In the genomic region with DNA sequence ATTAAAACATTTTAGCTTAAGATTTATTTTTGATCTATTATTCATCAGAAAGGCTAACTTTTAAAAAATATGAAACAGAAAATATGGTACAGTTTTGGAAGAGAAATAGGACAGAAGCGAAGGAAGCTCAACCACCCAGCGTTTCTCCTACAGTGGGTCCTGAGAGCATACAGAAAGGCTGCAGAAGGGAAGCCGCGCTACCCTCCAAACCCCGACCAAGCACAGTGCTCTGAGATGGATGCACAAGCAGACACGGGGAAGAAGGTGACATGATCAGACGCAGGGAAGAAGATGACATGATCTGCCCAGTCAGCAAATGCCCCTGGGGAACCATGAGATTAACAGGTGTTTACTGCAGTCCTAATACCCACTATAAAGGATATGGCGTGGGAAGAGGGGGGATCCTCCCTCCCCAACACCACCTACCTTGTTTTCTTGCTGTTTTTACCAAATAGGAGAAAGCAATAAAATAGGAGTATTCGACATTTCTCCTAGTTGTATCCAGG, we compare ENCODE assay signal across 22 cellular contexts. TPM values are rescaled to one million over a fixed set of nuclear protein-coding genes. Genes with fewer than 3 reads are reported as not detected.
DNase-seq lines count a peak whose midpoint lies in the region; ATAC-seq, FAIRE-seq and TF ChIP-seq lines count a peak whose summit lies in the region.
"Had no signal": no experiment of that assay in that cellular context is flagged by ENCODE, and none has a peak within 500 bp of the region (broad histone marks: within the 10 kb centered on the region; RNA-seq: fewer than 3 reads in every experiment).

No MANE protein-coding gene starts in this region.

- H3K79me2 ChIP-seq in Loucy (ENCODE audit: insufficient read depth, low read length): peaks cover 99% of the 10 kb centered on the region

- H3K4me3 ChIP-seq in A549 (no peak overlapping the region), Loucy (ENCODE audit: low read length, poor library complexity, severe bottlenecking) (no peak overlapping the region), heart right ventricle (no peak overlapping the region)
- H3K4me3 ChIP-seq: dorsolateral prefrontal cortex, SK-N-MC, thyroid gland had no signal

- H3K9ac ChIP-seq in Loucy (ENCODE audit: low read depth, low read length, poor library complexity, severe bottlenecking): peak overlapping the region; percentile 36

- no peak overlapping the region for H2AFZ ChIP-seq in Loucy (ENCODE audit: low read length)

- intact Hi-C loops in heart right ventricle (cut with DNase I): no loop called here

- CTCF ChIA-PET in A549 (lab: Yijun Ruan, JAX): no interaction called here

- ATAC-seq in A549 (no peak), heart right ventricle (no peak)
- ATAC-seq in central memory CD8-positive, alpha-beta T cell (replicated peaks; ENCODE audit: extremely low read depth, poor library complexity, severe bottlenecking): no peak
- ATAC-seq: WTC11 had no signal

- peaks cover 72% of the 10 kb centered on the region for H4K20me1 ChIP-seq in Loucy (ENCODE audit: insufficient read depth, low read length, poor library complexity, severe bottlenecking)

- TF ChIP-seq CTCF in A549 (IDR thresholded peaks at IDR 0.05) (no peak), Loucy (conservative IDR thresholded peaks at IDR 0.05; ENCODE audit: low read length) (no peak), type B pancreatic cell (conservative IDR thresholded peaks at IDR 0.05) (no peak), heart right ventricle (IDR thresholded peaks at IDR 0.05) (no peak)

- H3K27ac ChIP-seq in A549: no peak overlapping the region
- H3K27ac ChIP-seq in heart right ventricle: no peak overlapping the region
- H3K27ac ChIP-seq: 22Rv1, SK-N-MC, thyroid gland had no signal

- H3K27me3 ChIP-seq in Loucy (ENCODE audit: insufficient read depth, low read length, poor library complexity, severe bottlenecking): no peaks in the 10 kb centered on the region
- no peaks in the 10 kb centered on the region for H3K27me3 ChIP-seq in heart right ventricle
- H3K27me3 ChIP-seq: dorsolateral prefrontal cortex, thyroid gland had no signal

- no peak overlapping the region for H3K4me2 ChIP-seq in A549
- H3K4me2 ChIP-seq in Loucy (ENCODE audit: low read depth, low read length, poor library complexity, severe bottlenecking): peak overlapping the region; percentile 43

- TF ChIP-seq EP300 in A549 (IDR thresholded peaks at IDR 0.05): no peak

- H3K4me3 Mint-ChIP-seq in central memory CD8-positive, alpha-beta T cell: no peak overlapping the region
- H3K4me3 Mint-ChIP-seq in type B pancreatic cell: no peak overlapping the region
- H3K4me3 Mint-ChIP-seq: HFFc6; stimulated activated naive CD8-positive, alpha-beta T cell treated with anti-CD3 and anti-CD28 coated beads, Interleukin-15, Interleukin-2, amounts not matched to agents 100 ng/mL and 50 ng/mL, for 24 hours; WTC11 had no signal

- no peaks in the 10 kb centered on the region for H3K9me3 ChIP-seq in A549
- no peaks in the 10 kb centered on the region for H3K9me3 ChIP-seq in Loucy (ENCODE audit: insufficient read depth, low read depth, low read length)
- no peaks in the 10 kb centered on the region for H3K9me3 ChIP-seq in heart right ventricle
- H3K9me3 ChIP-seq: thyroid gland had no signal

- POLR2A ChIA-PET in A549 (lab: Yijun Ruan, JAX): no interaction called here

- H3K36me3 Mint-ChIP-seq in central memory CD8-positive, alpha-beta T cell (ENCODE audit: insufficient read depth): peaks cover 3% of the 10 kb centered on the region
- peaks cover 8% of the 10 kb centered on the region for H3K36me3 Mint-ChIP-seq in type B pancreatic cell

- WGBS in A549 (ENCODE audit: missing lambda C conversion rate): 83% methylated on average over 9 of the region's 9 CpGs
- 89 to 91% methylated on average over 9 of the region's 9 CpGs for WGBS in heart right ventricle, 2 donors

- TF ChIP-seq RAD21 in A549 (conservative IDR thresholded peaks at IDR 0.05 in 1 of 2, IDR thresholded peaks at IDR 0.05 in 1 of 2): no peak

- peaks cover 36% of the 10 kb centered on the region for H3K36me3 ChIP-seq in Loucy (ENCODE audit: insufficient read depth, low read length)
- H3K36me3 ChIP-seq in heart right ventricle: peaks cover 0 to 30% (median 0%) of the 10 kb centered on the region in 9 donors
- H3K36me3 ChIP-seq: thyroid gland had no signal

- H3K27ac Mint-ChIP-seq in central memory CD8-positive, alpha-beta T cell (ENCODE audit: low read depth): peak overlapping the region; percentile 73
- H3K27ac Mint-ChIP-seq in type B pancreatic cell: no peak overlapping the region
- H3K27ac Mint-ChIP-seq: HFFc6; stimulated activated naive CD8-positive, alpha-beta T cell treated with anti-CD3 and anti-CD28 coated beads, Interleukin-15, Interleukin-2, amounts not matched to agents 100 ng/mL and 50 ng/mL, for 24 hours had no signal

- no peak for TF ChIP-seq POLR2A in A549 (IDR thresholded peaks at IDR 0.05; ENCODE audit: low read length)

- no peaks in the 10 kb centered on the region for H3K9me2 ChIP-seq in Loucy (replicated peaks; ENCODE audit: low read depth, low read length)

- H3K4me1 ChIP-seq in A549: peaks cover 29% of the 10 kb centered on the region
- peaks cover 52% of the 10 kb centered on the region for H3K4me1 ChIP-seq in Loucy (ENCODE audit: insufficient read depth, low read length, poor library complexity, severe bottlenecking)
- H3K4me1 ChIP-seq in heart right ventricle: peaks cover 0 to 33% (median 17%) of the 10 kb centered on the region in 9 donors

- H3K27me3 Mint-ChIP-seq in central memory CD8-positive, alpha-beta T cell: no peaks in the 10 kb centered on the region
- H3K27me3 Mint-ChIP-seq in type B pancreatic cell: no peaks in the 10 kb centered on the region
- H3K27me3 Mint-ChIP-seq: stimulated activated naive CD8-positive, alpha-beta T cell treated with anti-CD3 and anti-CD28 coated beads, Interleukin-15, Interleukin-2, amounts not matched to agents 100 ng/mL and 50 ng/mL, for 24 hours had no signal

- no peaks in the 10 kb centered on the region for H3F3A ChIP-seq in Loucy (ENCODE audit: low read depth)

- H3K4me1 Mint-ChIP-seq in central memory CD8-positive, alpha-beta T cell: peaks cover 48% of the 10 kb centered on the region
- peaks cover 28% of the 10 kb centered on the region for H3K4me1 Mint-ChIP-seq in type B pancreatic cell (ENCODE audit: unreplicated experiment)

- H3K9me3 Mint-ChIP-seq in central memory CD8-positive, alpha-beta T cell: no peaks in the 10 kb centered on the region
- H3K9me3 Mint-ChIP-seq in type B pancreatic cell: no peaks in the 10 kb centered on the region
- H3K9me3 Mint-ChIP-seq: HFFc6; stimulated activated naive CD8-positive, alpha-beta T cell treated with anti-CD3 and anti-CD28 coated beads, Interleukin-15, Interleukin-2, amounts not matched to agents 100 ng/mL and 50 ng/mL, for 24 hours; WTC11 had no signal

- FAIRE-seq in A549 (lab: Jason Lieb, UNC): no peak

- DNase-seq in NCI-H82 (lab: John Stamatoyannopoulos, UW): peak; percentile 36
- DNase-seq in NCI-H82 treated with DMSO at 0.1 percent for 48 hours (lab: John Stamatoyannopoulos, UW; ENCODE audit: unreplicated experiment): no peak
- no peak for DNase-seq in A549 (ENCODE audit: low read depth in 1 of 2, low spot score in 1 of 2)
- no peak for DNase-seq in central memory CD8-positive, alpha-beta T cell (ENCODE audit: low spot score in 2 of 2)
- no peak for DNase-seq in NCI-H1048 (lab: John Stamatoyannopoulos, UW)
- no peak for DNase-seq in type B pancreatic cell (ENCODE audit: extremely low spot score, unreplicated experiment)
- no peak for DNase-seq in heart right ventricle
- DNase-seq: aorta; caudate nucleus; dorsolateral prefrontal cortex; head of caudate nucleus; HFFc6; mesenchymal stem cell; RPMI8226; stimulated activated CD4-positive, alpha-beta T cell treated with anti-CD3 and anti-CD28 coated beads, Interleukin-4, amount 100 ng/mL, for 24 hours; T1000; thyroid gland had no signal

TF ChIP-seq in A549, 52 proteins besides CTCF, POLR2A, EP300 and RAD21:
- TF ChIP-seq MAFK (IDR thresholded peaks at IDR 0.05; ENCODE audit: partially characterized antibody): peak; percentile 72
- TF ChIP-seq ZFP36 (IDR thresholded peaks at IDR 0.05; ENCODE audit: borderline replicate concordance, partially characterized antibody): no peak

RNA-seq across cellular contexts. Expression of gene DCUN1D1, which starts 14.4 kb away (rescaled TPM):
- polyA plus RNA-seq in A549 (2011; rRNA removed) (32.6 and 34.4 TPM in 2 replicates), A549 (2017; fragmentation: RNase III; extraction: RNeasy Plus Mini Kit Qiagen cat#74134 plus additional on column Dnase treatment) (17.4 to 20.3 TPM (median 20.2 TPM) in 3 replicates), heart right ventricle (1 to 10 TPM; 7.9 to 8.2 TPM)
- polyA plus RNA-seq in A549 (2012; cell fraction: cytosol; rRNA removed): 3.5 and 3.8 TPM in 2 replicates
- 1.1 and 2.2 TPM in 2 replicates for polyA plus RNA-seq in A549 (2012; cell fraction: nucleus; rRNA removed)
- 22.3 and 27.2 TPM in 2 replicates for polyA minus RNA-seq in A549 (2011; rRNA and poly(A)+ RNA removed)
- total RNA-seq in type B pancreatic cell (ENCODE audit: low replicate concordance) (54.4 and 60.7 TPM in 2 replicates), heart right ventricle (10 to 100 TPM; 30.7 to 45.2 (median 36.5) TPM)
